Comparison of ENCODE assay signal across 8 cellular contexts in genomic region chr6:111552241-111552744, GRCh38. TPM values are rescaled to one million over a fixed set of nuclear protein-coding genes. Genes with fewer than 3 reads are reported as not detected.
DNase-seq lines count a peak whose midpoint lies in the region; ATAC-seq and TF ChIP-seq lines count a peak whose summit lies in the region.

No MANE protein-coding gene starts in this region.

- DNase-seq in ELR (ENCODE audit: low read depth) (peak; percentile 91), NCI-H446 (lab: John Stamatoyannopoulos, UW) (peak; percentile 28 to 78), lung (ENCODE audit: low spot score) (peak; percentile 63), type B pancreatic cell (ENCODE audit: extremely low spot score, unreplicated experiment) (peak; percentile 78), OCI-M2 (lab: John Stamatoyannopoulos, UW; ENCODE audit: unreplicated experiment) (no peak)
- DNase-seq in activated T-helper 2 cell treated with anti-CD3 and anti-CD28 coated beads, Interferon-gamma antibody, Interleukin-2, Interleukin-4, amounts not matched to agents 10 μg/mL and 5 μg/mL and 100 μg/mL, durations not matched to agents 14 hours and 24 hours and 36 hours (ENCODE audit: low spot score): no peak

- intact Hi-C loops in activated T-helper 2 cell treated with anti-CD3 and anti-CD28 coated beads, Interferon-gamma antibody, Interleukin-2, Interleukin-4, amounts not matched to agents 10 μg/mL and 5 μg/mL and 100 μg/mL, durations not matched to agents 14 hours and 24 hours and 36 hours (cut with micrococcal nuclease): no loop called here

- no peaks in the 10 kb centered on the region for H3K9me3 ChIP-seq in duodenal mucosa (ENCODE audit: control insufficient read depth in 1 of 2, low read length in 2 of 2)
- no peaks in the 10 kb centered on the region for H3K9me3 ChIP-seq in lung (ENCODE audit: control insufficient read depth in 2 of 2, insufficient read depth in 1 of 2, low read length in 1 of 2)

- peak overlapping the region; percentile 23 for H3K27ac ChIP-seq in duodenal mucosa (ENCODE audit: low read depth, low read length)
- H3K27ac ChIP-seq in lung (ENCODE audit: low read depth in 1 of 2, low read length in 1 of 2): peak overlapping the region; percentile 50 to 74

- ATAC-seq in lung (ENCODE audit: insufficient read depth, low FRiP score): peak; percentile 68
- ATAC-seq in HG03432 (IDR thresholded peaks at IDR 0.05; ENCODE audit: unreplicated experiment): no peak

- H3K4me1 Mint-ChIP-seq in type B pancreatic cell (ENCODE audit: unreplicated experiment): peaks cover 72% of the 10 kb centered on the region
- H3K4me1 Mint-ChIP-seq in activated T-helper 2 cell treated with anti-CD3 and anti-CD28 coated beads, Interferon-gamma antibody, Interleukin-2, Interleukin-4, amounts not matched to agents 10 μg/mL and 5 μg/mL and 100 μg/mL, durations not matched to agents 14 hours and 24 hours and 36 hours (ENCODE audit: low read depth): peaks cover 14% of the 10 kb centered on the region

- H3K4me3 ChIP-seq in duodenal mucosa (ENCODE audit: low read depth in 1 of 2, low read length in 2 of 2): peak overlapping the region in 1 of 2 donors; percentile 19
- H3K4me3 ChIP-seq in lung: no peak overlapping the region

- no peak overlapping the region for H3K9ac ChIP-seq in duodenal mucosa (ENCODE audit: low read depth in 1 of 2, low read length in 2 of 2)

- H3K4me1 ChIP-seq in duodenal mucosa (ENCODE audit: control insufficient read depth in 1 of 2, insufficient read depth in 2 of 2, low read length in 2 of 2) (peaks cover 23 to 25% of the 10 kb centered on the region in 2 donors), lung (ENCODE audit: control insufficient read depth in 2 of 2, insufficient read depth in 2 of 2, low read length in 2 of 2) (peaks cover 16 to 18% of the 10 kb centered on the region in 2 donors)

- TF ChIP-seq CTCF in lung (IDR thresholded peaks at IDR 0.05; ENCODE audit: control extremely low read depth, extremely low read depth) (no peak), type B pancreatic cell (conservative IDR thresholded peaks at IDR 0.05) (no peak)

- H3K27me3 ChIP-seq in duodenal mucosa (ENCODE audit: control insufficient read depth in 1 of 2, insufficient read depth in 2 of 2, low read length in 2 of 2) (no peaks in the 10 kb centered on the region), lung (ENCODE audit: control insufficient read depth, insufficient read depth) (no peaks in the 10 kb centered on the region)

- 28 to 66% methylated on average over 11 of the region's 11 CpGs for WGBS in lung, 2 donors

- no peaks in the 10 kb centered on the region for H3K36me3 Mint-ChIP-seq in type B pancreatic cell
- peaks cover 9% of the 10 kb centered on the region for H3K36me3 Mint-ChIP-seq in activated T-helper 2 cell treated with anti-CD3 and anti-CD28 coated beads, Interferon-gamma antibody, Interleukin-2, Interleukin-4, amounts not matched to agents 10 μg/mL and 5 μg/mL and 100 μg/mL, durations not matched to agents 14 hours and 24 hours and 36 hours (ENCODE audit: low read depth)

- no peaks in the 10 kb centered on the region for H3K9me3 Mint-ChIP-seq in type B pancreatic cell
- H3K9me3 Mint-ChIP-seq in activated T-helper 2 cell treated with anti-CD3 and anti-CD28 coated beads, Interferon-gamma antibody, Interleukin-2, Interleukin-4, amounts not matched to agents 10 μg/mL and 5 μg/mL and 100 μg/mL, durations not matched to agents 14 hours and 24 hours and 36 hours: no peaks in the 10 kb centered on the region

- peak overlapping the region; percentile 92 for H3K27ac Mint-ChIP-seq in type B pancreatic cell
- H3K27ac Mint-ChIP-seq in activated T-helper 2 cell treated with anti-CD3 and anti-CD28 coated beads, Interferon-gamma antibody, Interleukin-2, Interleukin-4, amounts not matched to agents 10 μg/mL and 5 μg/mL and 100 μg/mL, durations not matched to agents 14 hours and 24 hours and 36 hours: no peak overlapping the region

- H3K4me3 Mint-ChIP-seq in type B pancreatic cell: peak overlapping the region; percentile 79
- H3K4me3 Mint-ChIP-seq in activated T-helper 2 cell treated with anti-CD3 and anti-CD28 coated beads, Interferon-gamma antibody, Interleukin-2, Interleukin-4, amounts not matched to agents 10 μg/mL and 5 μg/mL and 100 μg/mL, durations not matched to agents 14 hours and 24 hours and 36 hours (ENCODE audit: low read depth): no peak overlapping the region

- H3K36me3 ChIP-seq in duodenal mucosa (ENCODE audit: control insufficient read depth in 1 of 2, insufficient read depth in 2 of 2, low read length in 2 of 2): no peaks in the 10 kb centered on the region
- H3K36me3 ChIP-seq in lung (ENCODE audit: control insufficient read depth in 2 of 2, insufficient read depth in 2 of 2, low read length in 2 of 2): no peaks in the 10 kb centered on the region

- H3K27me3 Mint-ChIP-seq in type B pancreatic cell: no peaks in the 10 kb centered on the region
- no peaks in the 10 kb centered on the region for H3K27me3 Mint-ChIP-seq in activated T-helper 2 cell treated with anti-CD3 and anti-CD28 coated beads, Interferon-gamma antibody, Interleukin-2, Interleukin-4, amounts not matched to agents 10 μg/mL and 5 μg/mL and 100 μg/mL, durations not matched to agents 14 hours and 24 hours and 36 hours (ENCODE audit: low read depth)

RNA-seq across cellular contexts. Expression of gene TRAF3IP2, which starts 53.4 kb away (rescaled TPM):
- total RNA-seq in lung (10 to 100 TPM; 33.5 to 42.0 TPM), type B pancreatic cell (ENCODE audit: low replicate concordance) (26.3 and 47.8 TPM in 2 replicates)
- 10 to 100 TPM; 32.7 to 42.8 TPM for polyA plus RNA-seq in lung
- total RNA-seq in activated T-helper 2 cell treated with anti-CD3 and anti-CD28 coated beads, Interferon-gamma antibody, Interleukin-2, Interleukin-4, amounts not matched to agents 10 μg/mL and 5 μg/mL and 100 μg/mL, durations not matched to agents 14 hours and 24 hours and 36 hours: 20.9 and 22.5 TPM in 2 replicates

Comparison
In these comparisons a context has a peak if more than half of its experiments do, and no peak if none do; other contexts are left out.
1. DNase-seq: peak in ELR (single experiment), NCI-H446 (2 of 2), lung (single experiment) and type B pancreatic cell (single experiment); none in activated T-helper 2 cell treated with anti-CD3 and anti-CD28 coated beads, Interferon-gamma antibody, Interleukin-2, Interleukin-4, amounts not matched to agents 10 μg/mL and 5 μg/mL and 100 μg/mL, durations not matched to agents 14 hours and 24 hours and 36 hours (single experiment) and OCI-M2 (single experiment).